19 cellular contexts compared by ENCODE assay signal in genomic region chr11:29780756-29781155, GRCh38.
DNase-seq lines count a peak whose midpoint lies in the region; FAIRE-seq and TF ChIP-seq lines count a peak whose summit lies in the region.
"Had no signal": no experiment of that assay in that cellular context is flagged by ENCODE, and none has a peak within 500 bp of the region (broad histone marks: within the 10 kb centered on the region; RNA-seq: fewer than 3 reads in every experiment).

No MANE protein-coding gene starts in this region.

- peak overlapping the region; percentile 72 for H3K4me3 Mint-ChIP-seq in type B pancreatic cell
- H3K4me3 Mint-ChIP-seq: activated naive CD4-positive, alpha-beta T cell treated with anti-CD3 and anti-CD28 coated beads for 36 hours; activated T-cell treated with anti-CD3 and anti-CD28 coated beads, Interleukin-2, amount 50 U/mL, for 24 hours had no signal

- FAIRE-seq in HTR-8/SVneo (lab: Jason Lieb, UNC), result no peak
- FAIRE-seq: colon had no signal

- no peaks in the 10 kb centered on the region for H3K27me3 Mint-ChIP-seq in type B pancreatic cell
- H3K27me3 Mint-ChIP-seq: activated T-cell treated with anti-CD3 and anti-CD28 coated beads, Interleukin-2, amount 50 U/mL, for 24 hours had no signal

- peaks cover 10% of the 10 kb centered on the region for H3K4me1 Mint-ChIP-seq in type B pancreatic cell (ENCODE audit: unreplicated experiment)

- no peaks in the 10 kb centered on the region for H3K36me3 Mint-ChIP-seq in type B pancreatic cell

- peak overlapping the region; percentile 61 for H3K27ac Mint-ChIP-seq in type B pancreatic cell
- H3K27ac Mint-ChIP-seq: activated naive CD4-positive, alpha-beta T cell treated with anti-CD3 and anti-CD28 coated beads for 36 hours; activated T-cell treated with anti-CD3 and anti-CD28 coated beads, Interleukin-2, amount 50 U/mL, for 24 hours had no signal

- in situ Hi-C loops in KBM-7 (cut with MboI; ENCODE audit: low pct_unique_long_range_greater_than_20kb, low sequenced_read_pairs), result no loop called here

- peak; percentile 0 for DNase-seq in KBM-7
- peak; percentile 85 for DNase-seq in kidney glomerular epithelial cell (lab: John Stamatoyannopoulos, UW)
- DNase-seq in type B pancreatic cell (ENCODE audit: extremely low spot score, unreplicated experiment), result no peak
- no peak for DNase-seq in HTR-8/SVneo (ENCODE audit: insufficient read length, low spot score)
- DNase-seq in SIG-M5 (lab: John Stamatoyannopoulos, UW), result no peak
- no peak for DNase-seq in activated CD8-positive, alpha-beta memory T cell treated with anti-CD3 and anti-CD28 coated beads, Interleukin-2, amount 50 U/mL, for 48 hours
- DNase-seq: activated CD4-positive, alpha-beta T cell treated with anti-CD3 and anti-CD28 coated beads, Interleukin-2, amount 50 U/mL, for 48 hours; activated naive CD4-positive, alpha-beta T cell treated with anti-CD3 and anti-CD28 coated beads for 36 hours; activated T-cell treated with anti-CD3 and anti-CD28 coated beads, Interleukin-2, amount 50 U/mL, for 24 hours; MG63; midbrain; NCI-H1694 treated with DMSO at 0.1 percent for 48 hours; NCI-H446; SHP77; stimulated activated CD4-positive, alpha-beta T cell treated with anti-CD3 and anti-CD28 coated beads, Interleukin-2, amount 100 ng/mL, for 24 hours; T-helper 1 cell had no signal

- H3K27ac ChIP-seq in cingulate gyrus (ENCODE audit: low read depth, low read length), result peak overlapping the region; percentile 19
- H3K27ac ChIP-seq: ascending aorta had no signal

- no peak for TF ChIP-seq CTCF in type B pancreatic cell (conservative IDR thresholded peaks at IDR 0.05)

- no peaks in the 10 kb centered on the region for H3K9me3 Mint-ChIP-seq in type B pancreatic cell

Comparison
In these comparisons a context has a peak if more than half of its experiments do, and no peak if none do; other contexts are left out.
1. DNase-seq: peak in KBM-7 (single experiment) and kidney glomerular epithelial cell (single experiment); none in type B pancreatic cell (single experiment), HTR-8/SVneo (single experiment), SIG-M5 (single experiment) and activated CD8-positive, alpha-beta memory T cell treated with anti-CD3 and anti-CD28 coated beads, Interleukin-2, amount 50 U/mL, for 48 hours (single experiment).